24 cellular contexts compared by ENCODE assay signal in the genomic region with DNA sequence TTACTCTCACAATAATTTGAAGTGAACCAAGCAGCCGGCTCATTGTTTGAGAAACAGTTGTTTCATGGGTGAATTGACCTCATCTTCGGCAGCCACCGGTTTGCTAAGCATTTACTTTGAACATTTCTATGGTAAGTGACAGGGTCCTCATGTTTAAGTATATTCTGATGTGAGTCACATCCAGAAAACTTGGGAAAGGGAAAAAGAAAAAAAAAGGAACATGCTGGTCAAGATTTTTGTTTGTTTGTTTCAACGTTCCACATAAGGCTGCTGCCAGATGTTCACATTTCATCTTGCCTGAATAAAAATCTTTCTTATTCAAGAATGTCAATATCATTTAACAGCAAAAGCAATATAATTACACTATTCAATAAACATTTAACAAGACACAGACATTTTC.
"Had no signal": no experiment of that assay in that cellular context is flagged by ENCODE, and none has a peak within 500 bp of the region (broad histone marks: within the 10 kb centered on the region; RNA-seq: fewer than 3 reads in every experiment).

No MANE protein-coding gene starts in this region.

- ATAC-seq: mucosa of descending colon; naive thymus-derived CD4-positive, alpha-beta T cell; natural killer cell treated with Interleukin-12 subunit alpha and Interleukin-12 subunit beta and Interleukin-15 and Interleukin-18, amount 100 ng/mL, for 72 hours; right cardiac atrium; sciatic nerve; stimulated activated naive B cell treated with anti-CD40 and anti-IgM and Interleukin-4, amounts not matched to agents 10 μg/mL and 1 μg/mL and 100 μg/mL, for 72 hours; stimulated activated naive CD8-positive, alpha-beta T cell treated with anti-CD3 and anti-CD28 coated beads, Interleukin-15, Interleukin-2, amounts not matched to agents 100 U/mL and 50 U/mL, for 24 hours had no signal

- H3K4me3 ChIP-seq: left ventricle myocardium inferior, mucosa of descending colon, ovary, skin epidermis, stomach, testis, thyroid gland, transverse colon, upper lobe of left lung had no signal

- H3K27me3 ChIP-seq: ovary, stomach, testis, thyroid gland, transverse colon, upper lobe of left lung had no signal

- FAIRE-seq: urothelium cell line had no signal

- H3K27ac ChIP-seq: left ventricle myocardium inferior, ovary, skin epidermis, testis, thyroid gland, transverse colon had no signal

- H3K9me3 ChIP-seq: mucosa of descending colon, ovary, stomach, testis, thyroid gland, transverse colon, upper lobe of left lung had no signal

- H3K36me3 ChIP-seq: left ventricle myocardium inferior, ovary, stomach, thyroid gland, transverse colon, upper lobe of left lung had no signal

- DNase-seq: hypothalamus; immature natural killer cell; islet precursor cell; left ventricle myocardium inferior; midbrain; mucosa of descending colon; naive thymus-derived CD4-positive, alpha-beta T cell; ovary; right cardiac atrium; stimulated activated CD4-positive, alpha-beta T cell treated with anti-CD3 and anti-CD28 coated beads, Interleukin-12 subunit alpha, Interleukin-12 subunit beta, amount 100 ng/mL, for 4 hours; stimulated activated CD4-positive, alpha-beta T cell treated with anti-CD3 and anti-CD28 coated beads, Interleukin-15, amount 100 ng/mL, for 24 hours; stimulated activated CD4-positive, alpha-beta T cell treated with anti-CD3 and anti-CD28 coated beads, Interleukin-2, amount 100 ng/mL, for 24 hours; stimulated activated CD4-positive, alpha-beta T cell treated with anti-CD3 and anti-CD28 coated beads, Interleukin-4, amount 100 ng/mL, for 1 hour; stimulated activated naive B cell treated with anti-CD40 and anti-IgM and Interleukin-4, amounts not matched to agents 10 μg/mL and 1 μg/mL and 100 μg/mL, for 72 hours; stimulated activated naive CD8-positive, alpha-beta T cell treated with anti-CD3 and anti-CD28 coated beads, Interleukin-15, Interleukin-2, amounts not matched to agents 100 U/mL and 50 U/mL, for 24 hours; stomach; testis; thyroid gland; transverse colon; upper lobe of left lung had no signal

- H3K4me1 ChIP-seq: stomach, testis, thyroid gland, transverse colon had no signal
